8 cellular contexts compared by ENCODE assay signal in the genomic region with DNA sequence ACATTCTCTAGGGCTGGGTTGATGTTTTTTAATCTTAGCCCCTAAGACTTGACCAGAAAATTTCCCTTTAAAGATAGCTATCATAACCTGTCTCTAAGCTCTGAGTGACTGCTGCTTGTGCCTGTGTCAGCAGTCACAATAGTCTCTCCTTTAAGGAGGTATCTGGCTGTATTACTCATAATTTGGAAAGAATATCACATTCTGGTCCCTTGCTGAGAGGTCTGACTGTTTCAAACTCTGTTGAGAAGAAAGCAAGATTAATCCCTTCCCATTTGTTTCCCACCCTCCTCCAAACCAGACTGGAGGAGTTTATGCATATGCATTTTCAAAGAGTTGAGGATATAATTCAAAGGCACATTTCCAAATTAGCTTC. TPM values are rescaled to one million over a fixed set of nuclear protein-coding genes. Genes with fewer than 3 reads are reported as not detected.
A peak's percentile ranks its signal among the peaks of the same experiment; 100 is the strongest.
DNase-seq lines count a peak whose midpoint lies in the region; ATAC-seq and TF ChIP-seq lines count a peak whose summit lies in the region.

No MANE protein-coding gene starts in this region.

- H3K27me3 ChIP-seq in Panc1 (ENCODE audit: control insufficient read depth, insufficient read depth, low read length) (peaks cover 9% of the 10 kb centered on the region), skeletal muscle satellite cell (ENCODE audit: control insufficient read depth, insufficient read depth, low read length) (no peaks in the 10 kb centered on the region), Caco-2 (replicated peaks; ENCODE audit: control insufficient read depth, insufficient read depth, low read length) (no peaks in the 10 kb centered on the region)

- no peaks in the 10 kb centered on the region for H3K36me3 Mint-ChIP-seq in glutamatergic neuron (ENCODE audit: unreplicated experiment)
- no peaks in the 10 kb centered on the region for H3K36me3 Mint-ChIP-seq in Caco-2 (ENCODE audit: insufficient read depth, unreplicated experiment)

- peak overlapping the region; percentile 93 for H3K4me2 ChIP-seq in skeletal muscle satellite cell (ENCODE audit: low read length)

- H3K4me1 ChIP-seq in Panc1 (ENCODE audit: control insufficient read depth, insufficient read depth, low read length): no peaks in the 10 kb centered on the region; the same call in 1 of the 2 replicates
- peaks cover 32% of the 10 kb centered on the region for H3K4me1 ChIP-seq in skeletal muscle satellite cell (ENCODE audit: control insufficient read depth, insufficient read depth, low read length)
- no peaks in the 10 kb centered on the region for H3K4me1 ChIP-seq in Caco-2

- DNase-seq in Panc1 (ENCODE audit: low read depth, low spot score): no peak
- no peak for DNase-seq in glutamatergic neuron
- DNase-seq in Caco-2: no peak
- DNase-seq in activated CD4-positive, alpha-beta T cell treated with anti-CD3 and anti-CD28 coated beads, Interleukin-2, amount 50 U/mL, for 4 hours: no peak
- DNase-seq in HT-29 (ENCODE audit: low spot score): no peak

- H3K36me3 ChIP-seq in Panc1 (ENCODE audit: control insufficient read depth, insufficient read depth, low read length) (no peaks in the 10 kb centered on the region), skeletal muscle satellite cell (ENCODE audit: insufficient read depth, low read length) (no peaks in the 10 kb centered on the region), Caco-2 (ENCODE audit: control insufficient read depth, insufficient read depth, low read length) (no peaks in the 10 kb centered on the region)

- CTCF ChIA-PET in Panc1 (lab: Charles Lee): interaction anchor here (0.5 kb wide), 1 partner anchor 90 kb away, joined by 3 read pairs; no protein-coding TSS in a partner anchor
- CTCF ChIA-PET in Caco-2 (lab: Charles Lee): no interaction called here

- no peaks in the 10 kb centered on the region for H3K9me3 Mint-ChIP-seq in glutamatergic neuron (ENCODE audit: unreplicated experiment)
- no peaks in the 10 kb centered on the region for H3K9me3 Mint-ChIP-seq in Caco-2 (ENCODE audit: unreplicated experiment)

- H3K4me3 Mint-ChIP-seq in glutamatergic neuron (ENCODE audit: unreplicated experiment) (peak overlapping the region; percentile 80), Caco-2 (ENCODE audit: unreplicated experiment) (no peak overlapping the region)

- no peak overlapping the region for H3K27ac ChIP-seq in Panc1 (ENCODE audit: low read length)

- in situ Hi-C loops in Panc1 (cut with HindIII; ENCODE audit: low pct_unique_long_range_greater_than_20kb, low sequenced_read_pairs): no loop called here

- TF ChIP-seq CTCF in Panc1 (IDR thresholded peaks at IDR 0.05) (no peak), glutamatergic neuron (IDR thresholded peaks at IDR 0.05; ENCODE audit: partially characterized antibody, unreplicated experiment) (no peak), Caco-2 (IDR thresholded peaks at IDR 0.05; ENCODE audit: insufficient read depth in 1 of 2, low read depth in 1 of 2, low read length in 1 of 2, severe bottlenecking in 1 of 2, unreplicated experiment in 1 of 2) (no peak)

- H3K4me3 ChIP-seq in Panc1 (ENCODE audit: low read depth in 2 of 2, low read length in 2 of 2): peak overlapping the region; percentile 42 to 56; a peak in 3 of 4 replicates
- peak overlapping the region; percentile 78 for H3K4me3 ChIP-seq in skeletal muscle satellite cell (ENCODE audit: low read length)
- no peak overlapping the region for H3K4me3 ChIP-seq in Caco-2 (ENCODE audit: low read depth, low read length)

- H3K4me1 Mint-ChIP-seq in glutamatergic neuron (ENCODE audit: low read depth, unreplicated experiment): peaks cover 27% of the 10 kb centered on the region
- no peaks in the 10 kb centered on the region for H3K4me1 Mint-ChIP-seq in Caco-2 (ENCODE audit: low read depth, unreplicated experiment)

- intact Hi-C loops in Panc1 (cut with micrococcal nuclease; ENCODE audit: unreplicated experiment): no loop called here
- intact Hi-C loops in Caco-2 (cut with micrococcal nuclease; ENCODE audit: unreplicated experiment): no loop called here

- H3K27me3 Mint-ChIP-seq in glutamatergic neuron (ENCODE audit: unreplicated experiment) (peaks cover 2% of the 10 kb centered on the region), Caco-2 (ENCODE audit: insufficient read depth, unreplicated experiment) (peaks cover 37% of the 10 kb centered on the region)

- POLR2A ChIA-PET in Panc1 (lab: Charles Lee) (no interaction called here), Caco-2 (lab: Charles Lee) (no interaction called here)

- ATAC-seq in GM19397 (IDR thresholded peaks at IDR 0.05; ENCODE audit: unreplicated experiment) (peak; percentile 21), Panc1 (0 out of 2 replicates have a peak, but pooled peaks have one; percentile 23), GM18517 (IDR thresholded peaks at IDR 0.05; ENCODE audit: unreplicated experiment) (no peak)

- peak overlapping the region; percentile 70 for H3K9ac ChIP-seq in skeletal muscle satellite cell (ENCODE audit: low read depth, low read length)

- H3K27ac Mint-ChIP-seq in glutamatergic neuron (ENCODE audit: unreplicated experiment): peak overlapping the region; percentile 75
- no peak overlapping the region for H3K27ac Mint-ChIP-seq in Caco-2 (ENCODE audit: unreplicated experiment)

- H3K9me3 ChIP-seq in Panc1 (ENCODE audit: control insufficient read depth, insufficient read depth, low read depth, low read length): no peaks in the 10 kb centered on the region
- no peaks in the 10 kb centered on the region for H3K9me3 ChIP-seq in skeletal muscle satellite cell (replicated peaks; ENCODE audit: low read length)
- no peaks in the 10 kb centered on the region for H3K9me3 ChIP-seq in Caco-2

- BruUV-seq in Panc1 (replicated peaks; lab: Mats Ljungman, UMichigan): no TSS peak
- BruUV-seq in Caco-2 (replicated peaks; lab: Mats Ljungman, UMichigan): no TSS peak

RNA-seq across cellular contexts. Expression of gene HTR2A, which starts 2.3 kb away (rescaled TPM):
- total RNA-seq in Panc1 (2021; ENCODE audit: unreplicated experiment) (not detected), glutamatergic neuron (ENCODE audit: unreplicated experiment) (not detected), Caco-2 (2022) (not detected in 2 replicates)
- polyA plus RNA-seq in Panc1 (2012; ENCODE audit: insufficient read length): not detected
- 0.25 and 0.44 TPM in 2 replicates for total RNA-seq in skeletal muscle satellite cell (2012; rRNA removed)
- total RNA-seq in HT-29 (2014; rRNA removed; shearing (Covaris generic)): not detected in 2 replicates
